ENCODE assay signal across 13 cellular contexts in the genomic region with DNA sequence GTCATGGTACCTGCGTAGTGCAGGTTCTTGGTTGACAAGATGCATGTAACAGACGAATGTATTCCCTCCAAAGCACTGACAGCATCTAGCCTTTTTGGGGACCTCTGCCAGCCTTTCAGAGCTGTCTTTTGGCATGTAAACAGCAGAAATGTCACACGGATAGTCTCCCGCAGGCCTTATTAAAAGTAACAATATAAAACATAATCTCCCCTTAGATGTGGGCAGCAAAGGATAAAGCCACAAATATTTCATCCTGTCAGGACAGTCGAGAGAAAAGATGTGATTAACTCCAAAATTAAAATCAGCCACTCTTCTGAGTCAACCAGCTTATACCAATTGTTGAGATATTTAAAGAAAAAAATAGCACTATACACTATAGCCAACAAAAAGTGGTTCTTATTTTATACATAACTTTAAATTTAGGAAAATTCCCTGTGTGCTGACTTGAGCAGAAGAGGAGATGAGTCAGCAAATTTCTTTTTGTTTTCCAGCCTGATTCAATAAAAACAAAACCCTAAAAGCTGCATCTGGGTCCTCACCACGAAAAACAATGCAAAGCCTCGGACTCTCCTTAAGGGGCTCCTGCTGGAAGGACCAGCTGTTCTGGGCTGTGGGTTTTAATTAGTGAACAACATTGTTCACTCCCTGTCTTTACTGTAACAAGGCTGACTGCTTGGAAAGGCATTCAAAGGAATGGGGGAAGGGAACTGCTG.
DNase-seq lines count a peak whose midpoint lies in the region; ATAC-seq and TF ChIP-seq lines count a peak whose summit lies in the region.
"Had no signal": no experiment of that assay in that cellular context is flagged by ENCODE, and none has a peak within 500 bp of the region (broad histone marks: within the 10 kb centered on the region; RNA-seq: fewer than 3 reads in every experiment).

No MANE protein-coding gene starts in this region.

- H3K27ac ChIP-seq in SK-N-SH (ENCODE audit: low read depth in 2 of 2, low read length in 1 of 2) (peak overlapping the region; percentile 62 to 77; a peak in 3 of 4 replicates), fibroblast of lung (ENCODE audit: insufficient read depth, low read length) (no peak overlapping the region)
- H3K27ac ChIP-seq: upper lobe of left lung had no signal

- peaks cover 0 to 3% of the 10 kb centered on the region in 2 experiments for H3K36me3 ChIP-seq in SK-N-SH (replicated peaks in 1 of 2; ENCODE audit: control insufficient read depth in 1 of 2, insufficient read depth in 2 of 2, low read length in 1 of 2)
- H3K36me3 ChIP-seq in fibroblast of lung (ENCODE audit: control insufficient read depth, insufficient read depth, low read length): no peaks in the 10 kb centered on the region
- H3K36me3 ChIP-seq: upper lobe of left lung had no signal

- H3F3A ChIP-seq in SK-N-SH (replicated peaks; ENCODE audit: insufficient read depth): peaks cover 6% of the 10 kb centered on the region

- WGBS in SK-N-SH (ENCODE audit: low lambda C conversion rate): 36% methylated on average over 7 of the region's 7 CpGs

- DNase-seq in GM04504 (ENCODE audit: low read depth) (peak; percentile 44), SK-N-SH (no peak), fibroblast of lung (ENCODE audit: low read depth in 2 of 2) (peak; percentile 50 to 91), retina (peak; percentile 54), D341Med (ENCODE audit: low spot score) (no peak)
- no peak for DNase-seq in stimulated activated CD4-positive, alpha-beta T cell treated with anti-CD3 and anti-CD28 coated beads, Interleukin-4, amount 100 ng/mL, for 4 hours
- DNase-seq: activated effector memory CD4-positive, alpha-beta T cell treated with Interleukin-2 at 50 U/mL for 16 hours; effector CD8-positive, alpha-beta T cell; NCI-H146; occipital lobe; upper lobe of left lung had no signal

- H3K9ac ChIP-seq in SK-N-SH: peak overlapping the region; percentile 9; the same call in 1 of the 2 replicates
- H3K9ac ChIP-seq in fibroblast of lung (ENCODE audit: insufficient read depth, low read length): no peak overlapping the region

- no peaks in the 10 kb centered on the region for H3K9me2 ChIP-seq in SK-N-SH

- TF ChIP-seq RAD21 in SK-N-SH (IDR thresholded peaks at IDR 0.05; ENCODE audit: low read length): no peak

- no peaks in the 10 kb centered on the region for H3K27me3 ChIP-seq in SK-N-SH (ENCODE audit: insufficient read depth)
- H3K27me3 ChIP-seq in fibroblast of lung (ENCODE audit: control insufficient read depth, insufficient read depth, low read length): no peaks in the 10 kb centered on the region
- H3K27me3 ChIP-seq: upper lobe of left lung had no signal

- H3K4me2 ChIP-seq in SK-N-SH (peak overlapping the region; percentile 58), fibroblast of lung (ENCODE audit: extremely low read depth, insufficient read depth, low read length) (peak overlapping the region; percentile 4)

- H3K4me1 ChIP-seq in SK-N-SH (ENCODE audit: control insufficient read depth in 1 of 2, insufficient read depth in 2 of 2, low read depth in 1 of 2, low read length in 1 of 2): peaks cover 15 to 20% of the 10 kb centered on the region in 2 experiments; a peak in 3 of 4 replicates
- H3K4me1 ChIP-seq in fibroblast of lung (ENCODE audit: control insufficient read depth, extremely low read depth, insufficient read depth, low read length): peaks cover 4% of the 10 kb centered on the region
- H3K4me1 ChIP-seq: upper lobe of left lung had no signal

- ATAC-seq in HG03460 (IDR thresholded peaks at IDR 0.05; ENCODE audit: unreplicated experiment): no peak
- ATAC-seq in GM19328 (IDR thresholded peaks at IDR 0.05; ENCODE audit: unreplicated experiment): no peak

- H2AFZ ChIP-seq in SK-N-SH (ENCODE audit: low read depth): peak overlapping the region; percentile 60
- H2AFZ ChIP-seq in fibroblast of lung (ENCODE audit: low read length): no peak overlapping the region

- no peak for TF ChIP-seq EP300 in SK-N-SH (IDR thresholded peaks at IDR 0.05; ENCODE audit: borderline replicate concordance in 1 of 2, low read depth in 1 of 2, low read length in 1 of 2)

- H3K79me2 ChIP-seq in SK-N-SH (ENCODE audit: insufficient read depth): no peaks in the 10 kb centered on the region
- no peaks in the 10 kb centered on the region for H3K79me2 ChIP-seq in fibroblast of lung (ENCODE audit: control insufficient read depth, insufficient read depth, low read length)

- H3K4me3 ChIP-seq in SK-N-SH (ENCODE audit: low read depth in 2 of 2, low read length in 1 of 2) (0 out of 4 replicates have a peak overlapping the region, but pooled peaks of 1 of the 2 experiments have one; percentile 4), fibroblast of lung (replicated peaks in 1 of 4; ENCODE audit: control extremely low read depth in 1 of 4, insufficient read depth in 1 of 4, low read depth in 3 of 4, low read length in 4 of 4) (no peak overlapping the region)
- H3K4me3 ChIP-seq: upper lobe of left lung had no signal

- POLR2A ChIA-PET in SK-N-SH (lab: Yijun Ruan, JAX): no interaction called here

- H4K20me1 ChIP-seq in SK-N-SH (ENCODE audit: insufficient read depth): no peaks in the 10 kb centered on the region
- no peaks in the 10 kb centered on the region for H4K20me1 ChIP-seq in fibroblast of lung (ENCODE audit: control insufficient read depth, extremely low read depth, insufficient read depth, low read length)

- TF ChIP-seq CTCF in SK-N-SH (IDR thresholded peaks at IDR 0.05) (no peak), fibroblast of lung (conservative IDR thresholded peaks at IDR 0.05 in 1 of 2, IDR thresholded peaks at IDR 0.05 in 1 of 2; ENCODE audit: low read depth in 1 of 2, low read length in 2 of 2) (no peak)

- H3K9me3 ChIP-seq in SK-N-SH: peaks cover 9% of the 10 kb centered on the region
- no peaks in the 10 kb centered on the region for H3K9me3 ChIP-seq in fibroblast of lung (ENCODE audit: control insufficient read depth, insufficient read depth, low read depth, low read length)

- CTCF ChIA-PET in SK-N-SH (lab: Yijun Ruan, JAX): interaction anchor here (1.0 to 1.7 kb wide), 2 partner anchors 9 kb away, joined by 3 read pairs; no protein-coding TSS in a partner anchor

TF ChIP-seq in SK-N-SH, 30 proteins besides CTCF, POLR2A, EP300 and RAD21 (continues in another document):
- TF ChIP-seq ZBTB33 (IDR thresholded peaks at IDR 0.05; ENCODE audit: borderline replicate concordance, low read depth): no peak
- TF ChIP-seq SIN3A (IDR thresholded peaks at IDR 0.05; ENCODE audit: borderline replicate concordance, low read depth, low read length): no peak
- no peak for TF ChIP-seq NFIC (IDR thresholded peaks at IDR 0.05; ENCODE audit: borderline replicate concordance)
- TF ChIP-seq RFX5 (IDR thresholded peaks at IDR 0.05; ENCODE audit: low read length): no peak
- TF ChIP-seq YY1 (IDR thresholded peaks at IDR 0.05; ENCODE audit: low read depth): no peak
- TF ChIP-seq, protein P1, sequence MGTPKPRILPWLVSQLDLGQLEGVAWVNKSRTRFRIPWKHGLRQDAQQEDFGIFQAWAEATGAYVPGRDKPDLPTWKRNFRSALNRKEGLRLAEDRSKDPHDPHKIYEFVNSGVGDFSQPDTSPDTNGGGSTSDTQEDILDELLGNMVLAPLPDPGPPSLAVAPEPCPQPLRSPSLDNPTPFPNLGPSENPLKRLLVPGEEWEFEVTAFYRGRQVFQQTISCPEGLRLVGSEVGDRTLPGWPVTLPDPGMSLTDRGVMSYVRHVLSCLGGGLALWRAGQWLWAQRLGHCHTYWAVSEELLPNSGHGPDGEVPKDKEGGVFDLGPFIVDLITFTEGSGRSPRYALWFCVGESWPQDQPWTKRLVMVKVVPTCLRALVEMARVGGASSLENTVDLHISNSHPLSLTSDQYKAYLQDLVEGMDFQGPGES (IDR thresholded peaks at IDR 0.05; ENCODE audit: low read depth, low read length): no peak
- TF ChIP-seq CHD2 (IDR thresholded peaks at IDR 0.05; ENCODE audit: low read length, partially characterized antibody): no peak
- no peak for TF ChIP-seq TAF1 (IDR thresholded peaks at IDR 0.05; ENCODE audit: borderline replicate concordance, low read depth, low read length)
- no peak for TF ChIP-seq RXRA (IDR thresholded peaks at IDR 0.05; ENCODE audit: borderline replicate concordance, low read depth)
- TF ChIP-seq FOSL2 (IDR thresholded peaks at IDR 0.05; ENCODE audit: borderline replicate concordance, low read depth): peak; percentile 31; the same call in 1 of the 2 replicates
- TF ChIP-seq RCOR1 (IDR thresholded peaks at IDR 0.05; ENCODE audit: low read length): no peak
- TF ChIP-seq TCF12 (IDR thresholded peaks at IDR 0.05): peak; percentile 50
- 0 out of 2 replicates have a peak, but pooled peaks have one; percentile 16 for TF ChIP-seq JUND (IDR thresholded peaks at IDR 0.05)
- peak; percentile 57 for TF ChIP-seq PBX3 (IDR thresholded peaks at IDR 0.05)

Comparison
In these comparisons a context has a peak if more than half of its experiments do, and no peak if none do; other contexts are left out.
1. DNase-seq: peak in GM04504 (single experiment), fibroblast of lung (2 of 2) and retina (single experiment); none in SK-N-SH (single experiment), stimulated activated CD4-positive, alpha-beta T cell treated with anti-CD3 and anti-CD28 coated beads, Interleukin-4, amount 100 ng/mL, for 4 hours (0 of 2) and D341Med (single experiment).